Comparison of ENCODE assay signal across 27 cellular contexts in the genomic region with DNA sequence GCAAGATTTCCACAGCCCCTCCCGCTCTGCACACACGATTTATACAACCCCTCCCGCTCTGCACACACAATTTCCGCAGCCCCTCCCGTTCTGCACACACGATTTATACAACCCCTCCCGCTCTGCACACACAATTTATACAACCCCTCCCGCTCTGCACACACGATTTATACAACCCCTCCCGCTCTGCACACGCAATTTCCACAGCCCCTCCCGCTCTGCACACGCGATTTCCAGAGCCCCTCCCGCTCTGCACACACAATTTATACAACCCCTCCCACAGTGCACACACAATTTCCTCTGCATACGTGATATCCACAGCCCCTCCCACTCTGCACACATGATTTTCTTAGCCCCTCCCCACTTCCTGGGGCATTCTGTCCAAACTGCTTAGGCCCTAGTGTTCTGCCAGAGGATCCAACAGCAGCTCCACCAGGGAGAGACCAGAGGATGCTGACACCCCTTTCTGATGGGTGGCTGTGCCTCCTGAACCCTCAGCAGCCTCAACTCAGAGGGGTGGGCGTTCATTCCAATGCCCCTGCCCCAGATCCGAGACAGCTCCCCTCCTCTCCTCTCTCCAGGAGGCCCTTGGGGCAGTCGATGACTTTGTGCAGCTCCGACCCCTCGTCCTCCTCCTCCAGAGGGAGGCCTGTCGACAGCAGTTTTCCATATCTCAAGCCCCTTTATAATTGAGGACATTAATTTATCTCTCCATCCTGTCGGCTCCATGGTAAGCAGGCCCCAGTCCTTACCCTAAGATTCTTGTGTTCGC.
DNase-seq lines count a peak whose midpoint lies in the region; ATAC-seq and TF ChIP-seq lines count a peak whose summit lies in the region.
"Had no signal": no experiment of that assay in that cellular context is flagged by ENCODE, and none has a peak within 500 bp of the region (broad histone marks: within the 10 kb centered on the region; RNA-seq: fewer than 3 reads in every experiment).

No MANE protein-coding gene starts in this region.

- H3K9me3 Mint-ChIP-seq in nephron progenitor cell = no peaks in the 10 kb centered on the region
- H3K9me3 Mint-ChIP-seq: activated naive CD8-positive, alpha-beta T cell treated with anti-CD3 and anti-CD28 coated beads for 36 hours; GM23338; mesothelial cell of epicardium; T-helper 1 cell treated with Interleukin-12 subunit alpha and Interleukin-12 subunit beta and Interleukin-4 antibody, amounts not matched to agents 30 μg/mL and 1 μg/mL, for 36 hours had no signal

- DNase-seq in A673 (ENCODE audit: low spot score) = peak; percentile 24
- peak; percentile 15 for DNase-seq in COLO829 (ENCODE audit: low spot score)
- DNase-seq in NCI-H146 treated with DMSO at 0.1 percent for 48 hours (lab: John Stamatoyannopoulos, UW; ENCODE audit: unreplicated experiment) = peak; percentile 37
- peak; percentile 52 for DNase-seq in SHP77 treated with DMSO at 0.1 percent for 48 hours (lab: John Stamatoyannopoulos, UW)
- DNase-seq in SW 1271 (lab: John Stamatoyannopoulos, UW) = no peak
- no peak for DNase-seq in nephron progenitor cell
- DNase-seq: activated CD4-positive, alpha-beta T cell treated with anti-CD3 and anti-CD28 coated beads, Interleukin-2, amount 50 U/mL, for 1 hour; activated CD4-positive, CD25-positive, alpha-beta regulatory T cell; activated gamma-delta T cell; activated naive CD8-positive, alpha-beta T cell treated with anti-CD3 and anti-CD28 coated beads for 36 hours; activated T-cell treated with anti-CD3 and anti-CD28 coated beads, Interleukin-2, amount 50 U/mL, for 1 hour; anterior cingulate cortex; gastrocnemius medialis; kidney glomerular epithelial cell; right lobe of liver; stimulated activated CD4-positive, alpha-beta T cell treated with anti-CD3 and anti-CD28 coated beads, Interleukin-12 subunit alpha, Interleukin-12 subunit beta, amount 100 ng/mL, for 4 hours; stimulated activated CD4-positive, alpha-beta T cell treated with anti-CD3 and anti-CD28 coated beads, Interleukin-2, amount 100 ng/mL, for 48 hours had no signal

- H3K27me3 ChIP-seq in A673 (replicated peaks; ENCODE audit: insufficient read depth, low read depth, low read length, poor library complexity) = no peaks in the 10 kb centered on the region
- H3K27me3 ChIP-seq: BLaER1, hepatocyte, neutrophil, right lobe of liver, SJSA1 had no signal

- H3K27ac Mint-ChIP-seq in nephron progenitor cell = no peak overlapping the region
- H3K27ac Mint-ChIP-seq: activated naive CD8-positive, alpha-beta T cell treated with anti-CD3 and anti-CD28 coated beads for 36 hours; GM23338; mesothelial cell of epicardium; progenitor cell of endocrine pancreas; T-helper 1 cell treated with Interleukin-12 subunit alpha and Interleukin-12 subunit beta and Interleukin-4 antibody, amounts not matched to agents 30 μg/mL and 1 μg/mL, for 36 hours had no signal

- POLR2A ChIA-PET in A673 (lab: Charles Lee; ENCODE audit: low non-redundant PET) = no interaction called here

- H3K9me3 ChIP-seq in A673 (ENCODE audit: low read depth, low read length, poor library complexity, severe bottlenecking) = no peaks in the 10 kb centered on the region
- H3K9me3 ChIP-seq: BLaER1, gastrocnemius medialis, neutrophil, right lobe of liver, tibial artery had no signal

- no TSS peak for BruUV-seq in A673 (replicated peaks; lab: Mats Ljungman, UMichigan)

- no peak for TF ChIP-seq CTCF in A673 (conservative IDR thresholded peaks at IDR 0.05; ENCODE audit: low read depth, low read length)
- no peak for TF ChIP-seq CTCF in nephron progenitor cell (IDR thresholded peaks at IDR 0.05)

- no peak overlapping the region for H3K4me3 Mint-ChIP-seq in nephron progenitor cell
- H3K4me3 Mint-ChIP-seq: activated naive CD8-positive, alpha-beta T cell treated with anti-CD3 and anti-CD28 coated beads for 36 hours; GM23338; mesothelial cell of epicardium; T-helper 1 cell treated with Interleukin-12 subunit alpha and Interleukin-12 subunit beta and Interleukin-4 antibody, amounts not matched to agents 30 μg/mL and 1 μg/mL, for 36 hours had no signal

- no peak overlapping the region for H3K27ac ChIP-seq in A673 (ENCODE audit: low read depth, low read length, poor library complexity, severe bottlenecking)
- H3K27ac ChIP-seq: BLaER1, gastrocnemius medialis, hepatocyte, neutrophil, right lobe of liver, SJSA1, tibial artery had no signal

- H3K4me1 ChIP-seq in A673 (ENCODE audit: insufficient read depth, low read length, poor library complexity, severe bottlenecking) = peaks cover 10% of the 10 kb centered on the region
- H3K4me1 ChIP-seq: gastrocnemius medialis, right lobe of liver, SJSA1, tibial artery had no signal

- no peak overlapping the region for H3K4me3 ChIP-seq in A673 (ENCODE audit: low read depth, low read length, poor library complexity, severe bottlenecking)
- H3K4me3 ChIP-seq: BLaER1, gastrocnemius medialis, GM23338, hepatocyte, right lobe of liver, SJSA1, tibial artery had no signal

- ATAC-seq in HG02973 (IDR thresholded peaks at IDR 0.05; ENCODE audit: unreplicated experiment) = no peak
- ATAC-seq: gastrocnemius medialis, GM23338 had no signal

- intact Hi-C loops in A673 (cut with micrococcal nuclease; ENCODE audit: unreplicated experiment) = no loop called here

- H3K27me3 Mint-ChIP-seq in nephron progenitor cell (ENCODE audit: low read depth, poor library complexity) = peaks cover 20% of the 10 kb centered on the region
- H3K27me3 Mint-ChIP-seq: activated naive CD8-positive, alpha-beta T cell treated with anti-CD3 and anti-CD28 coated beads for 36 hours had no signal

- CTCF ChIA-PET in A673 (lab: Charles Lee) = no interaction called here

- H3K4me1 Mint-ChIP-seq in nephron progenitor cell = peaks cover 56% of the 10 kb centered on the region
- H3K4me1 Mint-ChIP-seq: activated naive CD8-positive, alpha-beta T cell treated with anti-CD3 and anti-CD28 coated beads for 36 hours had no signal

- no peaks in the 10 kb centered on the region for H3K36me3 ChIP-seq in A673 (ENCODE audit: insufficient read depth, low read length, poor library complexity, severe bottlenecking)
- H3K36me3 ChIP-seq: BLaER1, gastrocnemius medialis, neutrophil, right lobe of liver, SJSA1, tibial artery had no signal

- no peaks in the 10 kb centered on the region for H3K36me3 Mint-ChIP-seq in nephron progenitor cell (ENCODE audit: low read depth)
- H3K36me3 Mint-ChIP-seq: activated naive CD8-positive, alpha-beta T cell treated with anti-CD3 and anti-CD28 coated beads for 36 hours; mesothelial cell of epicardium had no signal

Comparison
In these comparisons a context has a peak if more than half of its experiments do, and no peak if none do; other contexts are left out.
1. DNase-seq: peak in A673 (single experiment), COLO829 (single experiment), NCI-H146 treated with DMSO at 0.1 percent for 48 hours (single experiment) and SHP77 treated with DMSO at 0.1 percent for 48 hours (single experiment); none in SW 1271 (0 of 2) and nephron progenitor cell (single experiment).